21 cellular contexts compared by ENCODE assay signal in genomic region chr11:65402790-65403189, GRCh38. TPM values are rescaled to one million over a fixed set of nuclear protein-coding genes. Genes with fewer than 3 reads are reported as not detected.
"Had no signal": no experiment of that assay in that cellular context is flagged by ENCODE, and none has a peak within 500 bp of the region (broad histone marks: within the 10 kb centered on the region; RNA-seq: fewer than 3 reads in every experiment).

No MANE protein-coding gene starts in this region.

- H3K36me3 ChIP-seq: neural progenitor cell had no signal

- H3K9me3 ChIP-seq: lower lobe of right lung, tibial artery had no signal

- H3K4me1 ChIP-seq: neural progenitor cell, tibial artery had no signal

- H2AFZ ChIP-seq: neural progenitor cell had no signal

- H3K9me3 Mint-ChIP-seq: activated CD4-positive, alpha-beta memory T cell treated with anti-CD3 and anti-CD28 coated beads for 36 hours; activated naive CD8-positive, alpha-beta T cell treated with anti-CD3 and anti-CD28 coated beads, Interleukin-2, amount 50 U/mL, for 24 hours; naive thymus-derived CD4-positive, alpha-beta T cell; neural progenitor cell; stimulated activated naive CD8-positive, alpha-beta T cell treated with anti-CD3 and anti-CD28 coated beads, Interleukin-15, amount 100 ng/mL, for 72 hours; WTC11 had no signal

- H3K27me3 ChIP-seq: neural progenitor cell, tibial artery had no signal

- H3K4me2 ChIP-seq: neural progenitor cell had no signal

- DNase-seq: activated CD4-positive, alpha-beta memory T cell treated with anti-CD3 and anti-CD28 coated beads for 36 hours; activated CD4-positive, alpha-beta T cell treated with anti-CD3 and anti-CD28 coated beads for 4 hours; activated gamma-delta T cell; activated naive CD4-positive, alpha-beta T cell treated with anti-CD3 and anti-CD28 coated beads, Interleukin-2, amount 50 U/mL, for 16 hours; activated naive CD8-positive, alpha-beta T cell treated with anti-CD3 and anti-CD28 coated beads, Interleukin-2, amount 50 U/mL, for 24 hours; cerebellar nuclear complex; erythroblast; lower lobe of right lung; naive thymus-derived CD4-positive, alpha-beta T cell; stimulated activated CD4-positive, alpha-beta T cell treated with anti-CD3 and anti-CD28 coated beads, Interleukin-4, amount 100 ng/mL, for 24 hours; stimulated activated naive CD8-positive, alpha-beta T cell treated with anti-CD3 and anti-CD28 coated beads, Interleukin-15, amount 100 ng/mL, for 72 hours; T1000; tibial artery had no signal

- ATAC-seq: activated naive CD8-positive, alpha-beta T cell treated with anti-CD3 and anti-CD28 coated beads, Interleukin-2, amount 50 U/mL, for 24 hours; stimulated activated naive CD8-positive, alpha-beta T cell treated with anti-CD3 and anti-CD28 coated beads, Interleukin-15, amount 100 ng/mL, for 72 hours; WTC11 had no signal

- H3K4me3 ChIP-seq: coronary artery, lower lobe of right lung, neural progenitor cell, tibial artery had no signal

- H3K27ac Mint-ChIP-seq: activated CD4-positive, alpha-beta memory T cell treated with anti-CD3 and anti-CD28 coated beads for 36 hours; activated naive CD8-positive, alpha-beta T cell treated with anti-CD3 and anti-CD28 coated beads, Interleukin-2, amount 50 U/mL, for 24 hours; neural progenitor cell; progenitor cell of endocrine pancreas; stimulated activated naive CD8-positive, alpha-beta T cell treated with anti-CD3 and anti-CD28 coated beads, Interleukin-15, amount 100 ng/mL, for 72 hours; WTC11 had no signal

- H3K4me3 Mint-ChIP-seq: activated CD4-positive, alpha-beta memory T cell treated with anti-CD3 and anti-CD28 coated beads for 36 hours; activated naive CD8-positive, alpha-beta T cell treated with anti-CD3 and anti-CD28 coated beads, Interleukin-2, amount 50 U/mL, for 24 hours; naive thymus-derived CD4-positive, alpha-beta T cell; neural progenitor cell; stimulated activated naive CD8-positive, alpha-beta T cell treated with anti-CD3 and anti-CD28 coated beads, Interleukin-15, amount 100 ng/mL, for 72 hours; WTC11 had no signal

- H3K27me3 Mint-ChIP-seq: activated CD4-positive, alpha-beta memory T cell treated with anti-CD3 and anti-CD28 coated beads for 36 hours; activated naive CD8-positive, alpha-beta T cell treated with anti-CD3 and anti-CD28 coated beads, Interleukin-2, amount 50 U/mL, for 24 hours; naive thymus-derived CD4-positive, alpha-beta T cell; progenitor cell of endocrine pancreas; stimulated activated naive CD8-positive, alpha-beta T cell treated with anti-CD3 and anti-CD28 coated beads, Interleukin-15, amount 100 ng/mL, for 72 hours had no signal

- H3K27ac ChIP-seq: coronary artery, neural progenitor cell, tibial artery had no signal

- H3K9ac ChIP-seq: neural progenitor cell had no signal

RNA-seq across cellular contexts. Expression of gene TIGD3, which starts 48.2 kb away (rescaled TPM):
- total RNA-seq: mesenteric fat pad, ureter had no signal
- polyA plus RNA-seq: fibroblast of lung, keratinocyte had no signal
